Comparison of ENCODE assay signal across 16 cellular contexts in the genomic region with DNA sequence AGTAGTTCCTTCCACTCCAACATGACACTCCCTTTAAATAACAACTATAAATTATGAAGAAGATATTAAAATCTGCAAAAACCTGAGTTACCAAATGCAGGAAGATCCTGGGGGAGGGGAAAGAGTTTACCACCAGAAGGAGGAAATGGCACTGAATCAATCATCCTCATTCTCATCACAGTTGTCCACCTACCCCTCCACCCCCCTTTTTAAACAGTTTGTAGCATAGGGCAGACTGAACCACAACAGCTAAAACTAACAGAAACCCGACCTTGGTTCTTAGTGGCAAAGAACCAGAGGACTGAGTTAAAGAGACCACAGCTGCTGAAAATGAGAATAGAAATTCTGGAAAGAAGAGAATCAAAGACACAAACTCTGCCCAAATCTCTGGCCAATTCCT.
DNase-seq lines count a peak whose midpoint lies in the region; ATAC-seq and TF ChIP-seq lines count a peak whose summit lies in the region.
"Had no signal": no experiment of that assay in that cellular context is flagged by ENCODE, and none has a peak within 500 bp of the region (broad histone marks: within the 10 kb centered on the region; RNA-seq: fewer than 3 reads in every experiment).

No MANE protein-coding gene starts in this region.

- no peak overlapping the region for H2BK12ac ChIP-seq in neuronal stem cell (ENCODE audit: low read length)

- H3K4me1 ChIP-seq in neuronal stem cell (ENCODE audit: control insufficient read depth in 2 of 2, insufficient read depth in 1 of 2, low read depth in 1 of 2, low read length in 2 of 2): peaks cover 11% of the 10 kb centered on the region in 2 donors

- peak; percentile 17 for DNase-seq in NCI-H2029 treated with DMSO at 0.1 percent for 48 hours (lab: John Stamatoyannopoulos, UW)
- no peak for DNase-seq in NCI-H2029 (lab: John Stamatoyannopoulos, UW)
- DNase-seq in activated CD8-positive, alpha-beta T cell treated with anti-CD3 and anti-CD28 coated beads, Interleukin-2, amount 10 ng/mL, durations not matched to agents 7 days and 5 days: no peak
- no peak for DNase-seq in neuronal stem cell (ENCODE audit: low spot score)
- DNase-seq in putamen (ENCODE audit: low spot score): no peak
- no peak for DNase-seq in lower leg skin (ENCODE audit: low spot score in 2 of 2)
- DNase-seq: 8988T; activated effector memory CD4-positive, alpha-beta T cell treated with Interleukin-2 at 50 U/mL for 16 hours; esophagus squamous epithelium; NCI-H2227 treated with DMSO at 0.1 percent for 48 hours; RPMI8226; stimulated activated naive CD4-positive, alpha-beta T cell treated with Interleukin-2 at 50 U/mL for 16 hours had no signal

- H3K4me1 Mint-ChIP-seq in activated CD8-positive, alpha-beta T cell treated with anti-CD3 and anti-CD28 coated beads, Interleukin-2, amount 10 ng/mL, durations not matched to agents 7 days and 5 days (ENCODE audit: low read depth): peaks cover 19% of the 10 kb centered on the region

- POLR2A ChIA-PET in activated CD8-positive, alpha-beta T cell treated with anti-CD3 and anti-CD28 coated beads, Interleukin-2, amount 10 ng/mL, durations not matched to agents 7 days and 5 days (lab: Charles Lee): no interaction called here

- no peak overlapping the region for H2AFZ ChIP-seq in neuronal stem cell (ENCODE audit: low read length)

- no peak overlapping the region for H4K8ac ChIP-seq in neuronal stem cell (ENCODE audit: low read depth, low read length)

- H3K23ac ChIP-seq in neuronal stem cell (ENCODE audit: low read depth, low read length, poor library complexity): no peak overlapping the region

- H3K18ac ChIP-seq in neuronal stem cell (ENCODE audit: low read length): no peak overlapping the region

- TF ChIP-seq CTCF in lower leg skin (IDR thresholded peaks at IDR 0.05): no peak

- H4K91ac ChIP-seq in neuronal stem cell (ENCODE audit: low read depth, low read length, poor library complexity): no peak overlapping the region

- H3K27ac Mint-ChIP-seq in activated CD8-positive, alpha-beta T cell treated with anti-CD3 and anti-CD28 coated beads, Interleukin-2, amount 10 ng/mL, durations not matched to agents 7 days and 5 days: no peak overlapping the region

- peak; percentile 55 for ATAC-seq in HG03457 (IDR thresholded peaks at IDR 0.05; ENCODE audit: unreplicated experiment)
- peak; percentile 70 for ATAC-seq in activated CD8-positive, alpha-beta T cell treated with anti-CD3 and anti-CD28 coated beads, Interleukin-2, amount 10 ng/mL, durations not matched to agents 7 days and 5 days
- ATAC-seq in esophagus mucosa: no peak

- H3K36me3 Mint-ChIP-seq in activated CD8-positive, alpha-beta T cell treated with anti-CD3 and anti-CD28 coated beads, Interleukin-2, amount 10 ng/mL, durations not matched to agents 7 days and 5 days (ENCODE audit: low read depth): peaks cover 17% of the 10 kb centered on the region

- H2BK15ac ChIP-seq in neuronal stem cell (ENCODE audit: low read length): no peak overlapping the region

- no peaks in the 10 kb centered on the region for H3K9me3 Mint-ChIP-seq in activated CD8-positive, alpha-beta T cell treated with anti-CD3 and anti-CD28 coated beads, Interleukin-2, amount 10 ng/mL, durations not matched to agents 7 days and 5 days (ENCODE audit: insufficient read depth)
- H3K9me3 Mint-ChIP-seq: IgD-negative memory B cell had no signal

- intact Hi-C loops in lower leg skin (cut with DNase I; ENCODE audit: low total_unique reads): no loop called here

- H2BK5ac ChIP-seq in neuronal stem cell (ENCODE audit: low read length): no peak overlapping the region

- no CpG with 5 or more reads among the region's 1 CpG for WGBS in neuronal stem cell (ENCODE audit: extremely low coverage in 2 of 2, insufficient read length in 2 of 2, insufficient replicate concordance in 1 of 2), 2 donors
- 73 to 75% methylated on average over 1 of the region's 1 CpG for WGBS in lower leg skin, 2 donors

- H3K27me3 ChIP-seq in neuronal stem cell (ENCODE audit: control insufficient read depth in 3 of 3, insufficient read depth in 3 of 3, low read depth in 1 of 3, low read length in 3 of 3): no peaks in the 10 kb centered on the region
- H3K27me3 ChIP-seq: esophagus squamous epithelium had no signal

- no peaks in the 10 kb centered on the region for H3K27me3 Mint-ChIP-seq in activated CD8-positive, alpha-beta T cell treated with anti-CD3 and anti-CD28 coated beads, Interleukin-2, amount 10 ng/mL, durations not matched to agents 7 days and 5 days (ENCODE audit: low read depth)
- H3K27me3 Mint-ChIP-seq: IgD-negative memory B cell had no signal

- no peaks in the 10 kb centered on the region for H3K36me3 ChIP-seq in neuronal stem cell (replicated peaks in 1 of 2; ENCODE audit: control insufficient read depth in 2 of 2, insufficient read depth in 2 of 2, low read length in 2 of 2)

- no peak overlapping the region for H2AK5ac ChIP-seq in neuronal stem cell (ENCODE audit: low read depth, low read length)

- H3K9me3 ChIP-seq in neuronal stem cell (replicated peaks in 1 of 2; ENCODE audit: control insufficient read depth in 2 of 2, insufficient read depth in 1 of 2, low read depth in 1 of 2, low read length in 2 of 2): no peaks in the 10 kb centered on the region
- H3K9me3 ChIP-seq: esophagus squamous epithelium had no signal

- H3K4ac ChIP-seq in neuronal stem cell (ENCODE audit: low read length): no peak overlapping the region

- H3K9ac ChIP-seq in neuronal stem cell (ENCODE audit: low read depth, low read length, poor library complexity): no peak overlapping the region

- no peak overlapping the region for H3K4me3 ChIP-seq in neuronal stem cell (ENCODE audit: low read length in 2 of 2)
- no peak overlapping the region for H3K4me3 ChIP-seq in lower leg skin (ENCODE audit: low read depth, poor library complexity, severe bottlenecking)
- H3K4me3 ChIP-seq: esophagus squamous epithelium had no signal

- H3K4me3 Mint-ChIP-seq in activated CD8-positive, alpha-beta T cell treated with anti-CD3 and anti-CD28 coated beads, Interleukin-2, amount 10 ng/mL, durations not matched to agents 7 days and 5 days: no peak overlapping the region

- no peaks in the 10 kb centered on the region for H3K79me1 ChIP-seq in neuronal stem cell (ENCODE audit: low read depth, low read length)

- no peak overlapping the region for H3K14ac ChIP-seq in neuronal stem cell (ENCODE audit: low read length)

- H3K27ac ChIP-seq in neuronal stem cell (replicated peaks; ENCODE audit: low read length): peak overlapping the region; percentile 17
- H3K27ac ChIP-seq: esophagus squamous epithelium, VCaP had no signal

- no peak overlapping the region for H2BK120ac ChIP-seq in neuronal stem cell (ENCODE audit: low read depth, low read length)

- no peak for TF ChIP-seq POLR2A in lower leg skin (IDR thresholded peaks at IDR 0.05)

- CTCF ChIA-PET in activated CD8-positive, alpha-beta T cell treated with anti-CD3 and anti-CD28 coated beads, Interleukin-2, amount 10 ng/mL, durations not matched to agents 7 days and 5 days (lab: Charles Lee): interaction anchor here (1.4 kb wide), 1 partner anchor 45 kb away, joined by 3 read pairs; no protein-coding TSS in a partner anchor

- no peak overlapping the region for H3K4me2 ChIP-seq in neuronal stem cell (ENCODE audit: insufficient read depth, low read length, poor library complexity, severe bottlenecking)
